ENCODE assay signal across 19 cellular contexts in the genomic region with DNA sequence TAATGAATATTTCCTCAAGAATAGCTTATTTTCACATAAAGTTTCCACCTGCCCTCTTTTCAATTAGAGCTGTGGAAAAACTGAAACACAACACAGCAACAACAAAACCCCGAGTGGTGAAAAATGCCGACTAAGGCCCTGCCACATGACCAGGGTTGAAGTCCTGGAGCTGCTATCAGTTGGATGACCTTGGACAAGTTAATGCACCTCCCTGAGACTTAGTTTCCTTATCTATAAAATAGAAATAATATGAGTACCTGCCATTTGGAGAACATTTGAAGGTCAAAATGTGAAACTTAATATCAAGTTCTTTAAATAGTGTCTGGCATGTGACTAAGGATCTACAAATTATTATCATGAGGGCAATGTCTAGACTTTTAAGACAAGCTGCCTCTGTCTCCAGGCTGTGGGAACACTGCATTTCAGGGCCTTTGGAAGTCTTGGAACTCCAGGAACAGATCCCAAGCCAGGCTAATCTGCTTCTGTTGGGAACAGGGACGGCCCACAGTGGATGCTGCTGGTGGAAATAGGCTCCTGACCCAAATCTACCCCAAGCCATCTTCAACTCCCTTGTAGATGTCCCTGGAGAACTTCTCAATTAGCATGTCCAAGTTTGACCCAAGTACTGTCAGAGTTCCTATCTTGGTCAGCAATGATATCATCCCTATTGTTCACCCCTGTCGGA. TPM values are rescaled to one million over a fixed set of nuclear protein-coding genes. Genes with fewer than 3 reads are reported as not detected.
A peak's percentile ranks its signal among the peaks of the same experiment; 100 is the strongest.
DNase-seq lines count a peak whose midpoint lies in the region; ATAC-seq and TF ChIP-seq lines count a peak whose summit lies in the region.
"Had no signal": no experiment of that assay in that cellular context is flagged by ENCODE, and none has a peak within 500 bp of the region (broad histone marks: within the 10 kb centered on the region; RNA-seq: fewer than 3 reads in every experiment).

No MANE protein-coding gene starts in this region.

- H3K4me1 ChIP-seq in heart right ventricle = peaks cover 0 to 12% (median 3%) of the 10 kb centered on the region in 9 donors
- peaks cover 0 to 12% of the 10 kb centered on the region in 2 donors for H3K4me1 ChIP-seq in right atrium auricular region
- H3K4me1 ChIP-seq in esophagus muscularis mucosa = peaks cover 0 to 7% (median 0%) of the 10 kb centered on the region in 4 donors

- H3K4me1 Mint-ChIP-seq in progenitor cell of endocrine pancreas (ENCODE audit: low read depth) = peaks cover 6% of the 10 kb centered on the region
- peaks cover 1% of the 10 kb centered on the region for H3K4me1 Mint-ChIP-seq in glutamatergic neuron (ENCODE audit: low read depth, unreplicated experiment)
- peaks cover 0 to 2% of the 10 kb centered on the region in 2 donors for H3K4me1 Mint-ChIP-seq in stimulated activated naive B cell treated with anti-CD40 and anti-IgM and Interleukin-4, amounts not matched to agents 10 μg/mL and 1 μg/mL and 100 μg/mL, for 72 hours

- ATAC-seq in heart right ventricle = peak in 6 of 8 donors; percentile 39 to 72 (median 54)
- no peak for ATAC-seq in stimulated activated naive B cell treated with anti-CD40 and anti-IgM and Interleukin-4, amounts not matched to agents 10 μg/mL and 1 μg/mL and 100 μg/mL, for 72 hours (replicated peaks)
- ATAC-seq: HepG2 had no signal

- H3K4me3 Mint-ChIP-seq in progenitor cell of endocrine pancreas (ENCODE audit: low read depth) = no peak overlapping the region
- no peak overlapping the region for H3K4me3 Mint-ChIP-seq in glutamatergic neuron (ENCODE audit: unreplicated experiment)
- H3K4me3 Mint-ChIP-seq in stimulated activated naive B cell treated with anti-CD40 and anti-IgM and Interleukin-4, amounts not matched to agents 10 μg/mL and 1 μg/mL and 100 μg/mL, for 72 hours = no peak overlapping the region
- H3K4me3 Mint-ChIP-seq: CD4-positive, CD25-positive, alpha-beta regulatory T cell; HFFc6 had no signal

- peaks cover 2% of the 10 kb centered on the region for H3K9me3 Mint-ChIP-seq in progenitor cell of endocrine pancreas (ENCODE audit: low read depth)
- peaks cover 5% of the 10 kb centered on the region for H3K9me3 Mint-ChIP-seq in glutamatergic neuron (ENCODE audit: unreplicated experiment)
- H3K9me3 Mint-ChIP-seq in stimulated activated naive B cell treated with anti-CD40 and anti-IgM and Interleukin-4, amounts not matched to agents 10 μg/mL and 1 μg/mL and 100 μg/mL, for 72 hours = peaks cover 5 to 6% of the 10 kb centered on the region in 2 donors
- H3K9me3 Mint-ChIP-seq: HFFc6 had no signal

- peak overlapping the region in 4 of 10 donors; percentile 9 to 71 (median 37) for H3K27ac ChIP-seq in heart right ventricle
- no peak overlapping the region for H3K27ac ChIP-seq in right atrium auricular region
- H3K27ac ChIP-seq in esophagus muscularis mucosa (replicated peaks in 1 of 4) = no peak overlapping the region
- H3K27ac ChIP-seq: KMS-11 had no signal

- WGBS in heart right ventricle, 2 donors = 64 to 67% methylated on average over 4 of the region's 4 CpGs
- WGBS in esophagus muscularis mucosa = 83% methylated on average over 4 of the region's 4 CpGs

- H3K27me3 Mint-ChIP-seq in progenitor cell of endocrine pancreas (no peaks in the 10 kb centered on the region), glutamatergic neuron (ENCODE audit: unreplicated experiment) (no peaks in the 10 kb centered on the region)
- peaks cover 19 to 24% of the 10 kb centered on the region in 2 donors for H3K27me3 Mint-ChIP-seq in stimulated activated naive B cell treated with anti-CD40 and anti-IgM and Interleukin-4, amounts not matched to agents 10 μg/mL and 1 μg/mL and 100 μg/mL, for 72 hours
- H3K27me3 Mint-ChIP-seq: CD4-positive, CD25-positive, alpha-beta regulatory T cell had no signal

- H3K27ac Mint-ChIP-seq in progenitor cell of endocrine pancreas = peak overlapping the region; percentile 26
- H3K27ac Mint-ChIP-seq in glutamatergic neuron (ENCODE audit: unreplicated experiment) = no peak overlapping the region
- no peak overlapping the region for H3K27ac Mint-ChIP-seq in stimulated activated naive B cell treated with anti-CD40 and anti-IgM and Interleukin-4, amounts not matched to agents 10 μg/mL and 1 μg/mL and 100 μg/mL, for 72 hours
- H3K27ac Mint-ChIP-seq: HFFc6 had no signal

- TF ChIP-seq CTCF in heart right ventricle (IDR thresholded peaks at IDR 0.05) (no peak), right atrium auricular region (IDR thresholded peaks at IDR 0.05) (no peak), esophagus muscularis mucosa (IDR thresholded peaks at IDR 0.05) (no peak), progenitor cell of endocrine pancreas (IDR thresholded peaks at IDR 0.05; ENCODE audit: unreplicated experiment) (no peak), glutamatergic neuron (IDR thresholded peaks at IDR 0.05; ENCODE audit: partially characterized antibody, unreplicated experiment) (no peak)

- H3K27me3 ChIP-seq in heart right ventricle (no peaks in the 10 kb centered on the region), right atrium auricular region (no peaks in the 10 kb centered on the region), esophagus muscularis mucosa (no peaks in the 10 kb centered on the region)
- H3K27me3 ChIP-seq: BE2C had no signal

- DNase-seq in heart right ventricle (no peak), right atrium auricular region (ENCODE audit: low spot score) (no peak), esophagus muscularis mucosa (ENCODE audit: extremely low spot score) (peak; percentile 64), progenitor cell of endocrine pancreas (ENCODE audit: low spot score, unreplicated experiment) (no peak), glutamatergic neuron (no peak), NCI-H774 (lab: John Stamatoyannopoulos, UW) (no peak)
- no peak for DNase-seq in stimulated activated naive B cell treated with anti-CD40 and anti-IgM and Interleukin-4, amounts not matched to agents 10 μg/mL and 1 μg/mL and 100 μg/mL, for 72 hours
- DNase-seq: CD4-positive, CD25-positive, alpha-beta regulatory T cell; COR-L47; HFFc6; NCI-H1417; NCI-H187; NCI-H2107; NCI-H2227 treated with DMSO at 0.1 percent for 48 hours; NCI-H510A treated with DMSO at 0.1 percent for 48 hours; RPMI8226 had no signal

- H3K4me3 ChIP-seq in heart right ventricle = no peak overlapping the region
- H3K4me3 ChIP-seq in right atrium auricular region = no peak overlapping the region
- H3K4me3 ChIP-seq in esophagus muscularis mucosa = no peak overlapping the region

- no peaks in the 10 kb centered on the region for H3K36me3 ChIP-seq in heart right ventricle
- no peaks in the 10 kb centered on the region for H3K36me3 ChIP-seq in right atrium auricular region
- no peaks in the 10 kb centered on the region for H3K36me3 ChIP-seq in esophagus muscularis mucosa
- H3K36me3 ChIP-seq: BE2C had no signal

- H3K36me3 Mint-ChIP-seq in progenitor cell of endocrine pancreas (ENCODE audit: insufficient read depth) (no peaks in the 10 kb centered on the region), glutamatergic neuron (ENCODE audit: unreplicated experiment) (peaks cover 4% of the 10 kb centered on the region)
- peaks cover under 1 to 2% of the 10 kb centered on the region in 2 donors for H3K36me3 Mint-ChIP-seq in stimulated activated naive B cell treated with anti-CD40 and anti-IgM and Interleukin-4, amounts not matched to agents 10 μg/mL and 1 μg/mL and 100 μg/mL, for 72 hours

- no peak for TF ChIP-seq EP300 in esophagus muscularis mucosa (IDR thresholded peaks at IDR 0.05)

- H3K9me3 ChIP-seq in heart right ventricle = no peaks in the 10 kb centered on the region
- no peaks in the 10 kb centered on the region for H3K9me3 ChIP-seq in right atrium auricular region
- no peaks in the 10 kb centered on the region for H3K9me3 ChIP-seq in esophagus muscularis mucosa
- H3K9me3 ChIP-seq: BE2C had no signal

- intact Hi-C loops in heart right ventricle (cut with DNase I) = loop anchor here in 1 of 10 donors (5.0 kb wide), 1 partner anchor 38 kb away; no protein-coding TSS in a partner anchor
- intact Hi-C loops in esophagus muscularis mucosa (cut with DNase I) = no loop called here

- no peak for TF ChIP-seq POLR2A in esophagus muscularis mucosa (IDR thresholded peaks at IDR 0.05; ENCODE audit: low read depth)

RNA-seq across cellular contexts. Expression of a gene that starts 42.0 kb away (rescaled TPM):
- total RNA-seq in heart right ventricle (10 to 100 TPM; 26.7 to 46.6 (median 36.5) TPM), right atrium auricular region (10 to 100 TPM; 33.5 to 55.7 TPM), esophagus muscularis mucosa (10 to 100 TPM; 31.5 to 52.3 (median 39.2) TPM), progenitor cell of endocrine pancreas (56.6 and 57.8 TPM in 2 replicates), glutamatergic neuron (ENCODE audit: unreplicated experiment) (131 TPM)
- polyA plus RNA-seq in heart right ventricle = 10 to 100 TPM; 31.7 to 57.2 TPM

Comparison
In these comparisons a context has a peak if more than half of its experiments do, and no peak if none do; other contexts are left out.
1. ATAC-seq: peak in heart right ventricle (6 of 8); none in stimulated activated naive B cell treated with anti-CD40 and anti-IgM and Interleukin-4, amounts not matched to agents 10 μg/mL and 1 μg/mL and 100 μg/mL, for 72 hours (0 of 2).